13 cellular contexts compared by ENCODE assay signal in the genomic region with DNA sequence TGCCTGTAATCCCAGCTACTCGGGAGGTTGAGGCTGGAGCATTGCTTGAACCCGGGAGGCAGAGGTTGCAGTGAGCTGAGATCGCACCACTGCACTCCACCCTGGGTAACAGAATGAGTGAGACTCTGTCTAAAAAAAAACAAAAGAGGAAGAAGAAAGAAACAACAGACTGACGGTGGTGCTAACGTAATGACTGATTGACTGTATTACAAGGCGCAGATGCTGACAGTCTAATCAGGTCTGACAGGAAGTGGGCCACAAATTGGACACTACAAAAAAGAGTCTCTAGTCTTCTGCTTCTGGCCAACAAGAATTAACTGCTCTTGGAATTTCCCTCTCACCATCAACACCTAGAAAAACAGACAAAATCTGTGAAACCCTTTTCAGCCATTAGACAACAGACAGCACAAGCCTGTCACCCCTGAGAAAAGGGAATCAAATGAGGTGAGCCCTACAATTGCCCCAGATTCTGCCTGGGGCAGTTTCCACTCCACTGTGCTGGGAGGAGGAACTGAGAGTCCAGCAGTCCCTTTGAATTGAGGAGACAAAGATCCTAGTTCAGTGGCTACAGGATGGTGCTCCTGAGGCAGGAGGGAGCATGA. TPM values are rescaled to one million over a fixed set of nuclear protein-coding genes. Genes with fewer than 3 reads are reported as not detected.
A peak's percentile ranks its signal among the peaks of the same experiment; 100 is the strongest.
DNase-seq lines count a peak whose midpoint lies in the region; ATAC-seq and TF ChIP-seq lines count a peak whose summit lies in the region.
"Had no signal": no experiment of that assay in that cellular context is flagged by ENCODE, and none has a peak within 500 bp of the region (broad histone marks: within the 10 kb centered on the region; RNA-seq: fewer than 3 reads in every experiment).

No MANE protein-coding gene starts in this region.

- no peaks in the 10 kb centered on the region for H3K36me3 ChIP-seq in Panc1 (ENCODE audit: control insufficient read depth, insufficient read depth, low read length)
- H3K36me3 ChIP-seq: HAP-1 had no signal

- peaks cover 14% of the 10 kb centered on the region for H3K4me1 Mint-ChIP-seq in CD4-positive, alpha-beta T cell (ENCODE audit: low read depth)
- no peaks in the 10 kb centered on the region for H3K4me1 Mint-ChIP-seq in Calu3 (ENCODE audit: low read depth, unreplicated experiment)

- H3K4me3 Mint-ChIP-seq in CD4-positive, alpha-beta T cell = peak overlapping the region; percentile 45
- H3K4me3 Mint-ChIP-seq in Calu3 (ENCODE audit: low read depth, unreplicated experiment) = no peak overlapping the region

- peaks cover 7% of the 10 kb centered on the region for H3K36me3 Mint-ChIP-seq in CD4-positive, alpha-beta T cell (ENCODE audit: low read depth)
- H3K36me3 Mint-ChIP-seq in Calu3 (ENCODE audit: insufficient read depth, unreplicated experiment) = no peaks in the 10 kb centered on the region

- H3K9me3 Mint-ChIP-seq in CD4-positive, alpha-beta T cell = no peaks in the 10 kb centered on the region
- H3K9me3 Mint-ChIP-seq in Calu3 (ENCODE audit: low read depth, unreplicated experiment) = peaks cover 3% of the 10 kb centered on the region

- DNase-seq in CD4-positive, alpha-beta T cell = no peak
- no peak for DNase-seq in Panc1 (ENCODE audit: low read depth, low spot score)
- DNase-seq in COLO829 (ENCODE audit: low spot score) = no peak
- no peak for DNase-seq in hepatic stellate cell (ENCODE audit: low spot score)
- DNase-seq in Calu3 = no peak
- no peak for DNase-seq in posterior vena cava (ENCODE audit: low spot score)
- DNase-seq: NCI-H1092 had no signal

- CTCF ChIA-PET in CD4-positive, alpha-beta T cell (lab: Charles Lee) = no interaction called here
- CTCF ChIA-PET in Panc1 (lab: Charles Lee) = no interaction called here
- CTCF ChIA-PET in Calu3 (lab: Charles Lee) = no interaction called here

- peak overlapping the region; percentile 78 for H3K27ac Mint-ChIP-seq in CD4-positive, alpha-beta T cell
- H3K27ac Mint-ChIP-seq in Calu3 (ENCODE audit: unreplicated experiment) = no peak overlapping the region

- no peak overlapping the region for H3K4me3 ChIP-seq in Panc1 (ENCODE audit: low read depth in 2 of 2, low read length in 2 of 2)
- H3K4me3 ChIP-seq: HAP-1, lung, suprapubic skin had no signal

- intact Hi-C loops in CD4-positive, alpha-beta T cell (cut with DNase I, micrococcal nuclease) = loop anchor here in 1 of 2 experiments (10.0 kb wide), 1 partner anchor 47 kb away; a partner anchor contains a TSS
- intact Hi-C loops in Panc1 (cut with micrococcal nuclease; ENCODE audit: unreplicated experiment) (no loop called here), Calu3 (cut with micrococcal nuclease; ENCODE audit: unreplicated experiment) (no loop called here), posterior vena cava (cut with DNase I) (no loop called here)

- TF ChIP-seq CTCF in CD4-positive, alpha-beta T cell (IDR thresholded peaks at IDR 0.05) = no peak
- no peak for TF ChIP-seq CTCF in Panc1 (IDR thresholded peaks at IDR 0.05)
- no peak for TF ChIP-seq CTCF in Calu3 (IDR thresholded peaks at IDR 0.05; ENCODE audit: unreplicated experiment)

- ATAC-seq in CD4-positive, alpha-beta T cell (ENCODE audit: poor library complexity) = peak; percentile 31
- ATAC-seq in GM19043 (IDR thresholded peaks at IDR 0.05; ENCODE audit: low read depth, unreplicated experiment) (peak; percentile 69), HG03060 (IDR thresholded peaks at IDR 0.05; ENCODE audit: low read depth, unreplicated experiment) (peak; percentile 56), Panc1 (0 out of 2 replicates have a peak, but pooled peaks have one; percentile 30)

- no peaks in the 10 kb centered on the region for H3K27me3 ChIP-seq in CD4-positive, alpha-beta T cell (ENCODE audit: control insufficient read depth, insufficient read depth, low read length)
- no peaks in the 10 kb centered on the region for H3K27me3 ChIP-seq in Panc1 (ENCODE audit: control insufficient read depth, insufficient read depth, low read length)
- H3K27me3 ChIP-seq: suprapubic skin had no signal

- H3K4me1 ChIP-seq in Panc1 (ENCODE audit: control insufficient read depth, insufficient read depth, low read length) = no peaks in the 10 kb centered on the region
- H3K4me1 ChIP-seq: HAP-1 had no signal

- H3K27me3 Mint-ChIP-seq in CD4-positive, alpha-beta T cell = peaks cover 5% of the 10 kb centered on the region
- peaks cover 87% of the 10 kb centered on the region for H3K27me3 Mint-ChIP-seq in Calu3 (ENCODE audit: unreplicated experiment)

- BruUV-seq in Panc1 (replicated peaks; lab: Mats Ljungman, UMichigan) = no TSS peak
- no TSS peak for BruUV-seq in Calu3 (replicated peaks; lab: Mats Ljungman, UMichigan)

- in situ Hi-C loops in Panc1 (cut with HindIII; ENCODE audit: low pct_unique_long_range_greater_than_20kb, low sequenced_read_pairs) = no loop called here

- H3K9me3 ChIP-seq in CD4-positive, alpha-beta T cell (ENCODE audit: control insufficient read depth, low read length) = no peaks in the 10 kb centered on the region
- H3K9me3 ChIP-seq in Panc1 (ENCODE audit: control insufficient read depth, insufficient read depth, low read depth, low read length) = no peaks in the 10 kb centered on the region
- H3K9me3 ChIP-seq: suprapubic skin had no signal

- POLR2A ChIA-PET in CD4-positive, alpha-beta T cell (lab: Charles Lee) = no interaction called here
- POLR2A ChIA-PET in Panc1 (lab: Charles Lee) = no interaction called here

- H3K27ac ChIP-seq in CD4-positive, alpha-beta T cell (ENCODE audit: low read depth, low read length) = no peak overlapping the region
- H3K27ac ChIP-seq in Panc1 (ENCODE audit: low read length) = no peak overlapping the region
- H3K27ac ChIP-seq: C4-2B, suprapubic skin had no signal

RNA-seq across cellular contexts. Expression of a gene that starts 43.2 kb away (rescaled TPM):
- total RNA-seq in CD4-positive, alpha-beta T cell = 10 to 100 TPM; 42.0 to 42.7 TPM
- total RNA-seq in Panc1 (2021; ENCODE audit: unreplicated experiment) = 11.0 TPM
- 17.9 TPM for polyA plus RNA-seq in Panc1 (2012; ENCODE audit: insufficient read length)
- total RNA-seq in Calu3 (2022) = 0.76 and 0.86 TPM in 2 replicates
- 10 to 100 TPM; 39.7 to 62.7 TPM for total RNA-seq in posterior vena cava
